Comparison of ENCODE assay signal across 7 cellular contexts in genomic region chr1:234980657-234981396, GRCh38.
DNase-seq lines count a peak whose midpoint lies in the region; ATAC-seq and TF ChIP-seq lines count a peak whose summit lies in the region.

No MANE protein-coding gene starts in this region.

- H3K27ac ChIP-seq in lung (ENCODE audit: low read depth in 1 of 2, low read length in 1 of 2), result peak overlapping the region; percentile 88 to 98

- 15 to 28% methylated on average over 18 of the region's 18 CpGs for WGBS in lung, 2 donors

- ATAC-seq in activated CD4-positive, CD25-positive, alpha-beta regulatory T cell treated with anti-CD3 and anti-CD28 coated beads, Interleukin-2, amount 50 U/mL, for 24 hours, result peak; percentile 84 to 90
- peak; percentile 75 for ATAC-seq in lung (ENCODE audit: insufficient read depth, low FRiP score)

- peaks cover 15 to 34% of the 10 kb centered on the region in 2 donors for H3K4me1 ChIP-seq in lung (ENCODE audit: control insufficient read depth in 2 of 2, insufficient read depth in 2 of 2, low read length in 2 of 2)

- H3K9me3 ChIP-seq in lung (ENCODE audit: control insufficient read depth in 2 of 2, insufficient read depth in 1 of 2, low read length in 1 of 2), result no peaks in the 10 kb centered on the region

- no peak for TF ChIP-seq CTCF in lung (IDR thresholded peaks at IDR 0.05; ENCODE audit: control extremely low read depth, extremely low read depth)

- no peaks in the 10 kb centered on the region for H3K27me3 ChIP-seq in lung (ENCODE audit: control insufficient read depth, insufficient read depth)

- peak; percentile 42 for DNase-seq in GM19238 (ENCODE audit: insufficient read length, low spot score)
- peak; percentile 91 for DNase-seq in HS-5 (ENCODE audit: low read depth)
- peak; percentile 49 for DNase-seq in central memory CD4-positive, alpha-beta T cell
- peak; percentile 73 for DNase-seq in lung (ENCODE audit: low spot score)
- DNase-seq in stimulated activated CD4-positive, alpha-beta T cell treated with anti-CD3 and anti-CD28 coated beads, TNF-alpha, amount 100 ng/mL, for 4 hours (ENCODE audit: low read depth in 3 of 3), result peak; percentile 47 to 72 (median 60)
- no peak for DNase-seq in DMS153 (lab: John Stamatoyannopoulos, UW)

- no peak overlapping the region for H3K4me3 ChIP-seq in lung

- no peaks in the 10 kb centered on the region for H3K36me3 ChIP-seq in lung (ENCODE audit: control insufficient read depth in 2 of 2, insufficient read depth in 2 of 2, low read length in 2 of 2)
